ENCODE assay signal across 14 cellular contexts in the genomic region with DNA sequence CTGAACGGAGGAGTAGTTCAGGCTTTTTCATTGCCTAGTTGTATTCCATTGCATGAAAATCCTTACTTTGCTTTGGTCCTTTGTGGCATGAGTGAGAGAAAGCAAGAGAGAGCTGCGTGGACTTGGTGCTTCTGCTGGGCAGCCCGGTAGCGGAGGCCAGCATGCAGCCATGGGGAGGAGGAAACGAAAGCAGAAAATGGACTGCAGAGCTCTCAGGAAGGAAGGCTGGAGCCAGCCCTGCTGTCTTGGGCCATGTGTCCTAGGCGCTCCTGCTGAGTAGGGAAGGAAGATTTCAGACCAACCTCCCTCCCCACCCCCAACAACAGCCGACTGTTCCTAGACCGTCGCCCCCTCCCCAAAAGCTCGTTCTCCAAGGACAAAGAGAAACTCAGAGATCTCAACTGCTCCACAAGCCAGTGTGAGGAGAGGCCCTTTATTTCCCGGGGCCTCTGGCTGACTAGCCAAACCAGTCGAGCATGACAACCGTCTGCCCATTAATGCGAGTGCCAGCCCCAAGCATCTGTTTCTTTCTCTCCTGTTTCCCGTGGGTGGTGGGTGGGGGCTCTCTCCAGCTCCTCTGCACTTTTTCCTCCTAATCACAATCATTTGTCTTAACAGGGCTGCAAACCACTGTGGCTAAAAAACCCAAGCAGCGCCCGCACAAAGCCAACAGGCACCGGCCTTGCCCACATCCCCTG.
A peak's percentile ranks its signal among the peaks of the same experiment; 100 is the strongest.
DNase-seq lines count a peak whose midpoint lies in the region; ATAC-seq and TF ChIP-seq lines count a peak whose summit lies in the region.
"Had no signal": no experiment of that assay in that cellular context is flagged by ENCODE, and none has a peak within 500 bp of the region (broad histone marks: within the 10 kb centered on the region; RNA-seq: fewer than 3 reads in every experiment).

No MANE protein-coding gene starts in this region.

- 86 to 87% methylated on average over 6 to 18 of the region's 18 CpGs for WGBS in endodermal cell (ENCODE audit: insufficient coverage in 1 of 2, insufficient read length in 1 of 2), 2 experiments
- 72 to 75% methylated on average over 16 to 18 of the region's 18 CpGs for WGBS in upper lobe of left lung, 2 donors

- H3K27ac Mint-ChIP-seq in endodermal cell (peak overlapping the region; percentile 44), progenitor cell of endocrine pancreas (peak overlapping the region; percentile 89)
- H3K27ac Mint-ChIP-seq: dendritic cell treated with granulocyte-macrophage colony-stimulating factor and Interleukin-4, amounts not matched to agents 40 ng/mL and 50 ng/mL, for 4 days; naive B cell had no signal

- TF ChIP-seq EP300 in upper lobe of left lung (IDR thresholded peaks at IDR 0.05) = no peak

- H3K27me3 ChIP-seq in endodermal cell (ENCODE audit: control insufficient read depth, insufficient read depth, low read length, poor library complexity, severe bottlenecking) = no peaks in the 10 kb centered on the region
- H3K27me3 ChIP-seq in upper lobe of left lung = no peaks in the 10 kb centered on the region

- no peak for TF ChIP-seq CTCF in endodermal cell (conservative IDR thresholded peaks at IDR 0.05)
- TF ChIP-seq CTCF in progenitor cell of endocrine pancreas (IDR thresholded peaks at IDR 0.05; ENCODE audit: unreplicated experiment) = no peak
- TF ChIP-seq CTCF in upper lobe of left lung (IDR thresholded peaks at IDR 0.05) = no peak
- TF ChIP-seq CTCF in RWPE1 (conservative IDR thresholded peaks at IDR 0.05; ENCODE audit: low read depth) = no peak

- H3K27me3 Mint-ChIP-seq in endodermal cell (ENCODE audit: insufficient read depth) (peaks cover 3% of the 10 kb centered on the region), progenitor cell of endocrine pancreas (no peaks in the 10 kb centered on the region)
- H3K27me3 Mint-ChIP-seq: dendritic cell treated with granulocyte-macrophage colony-stimulating factor and Interleukin-4, amounts not matched to agents 40 ng/mL and 50 ng/mL, for 4 days had no signal

- H3K4me1 Mint-ChIP-seq in endodermal cell (peaks cover 43% of the 10 kb centered on the region), progenitor cell of endocrine pancreas (ENCODE audit: low read depth) (peaks cover 21% of the 10 kb centered on the region)

- H3K36me3 Mint-ChIP-seq in endodermal cell (ENCODE audit: low read depth) (no peaks in the 10 kb centered on the region), progenitor cell of endocrine pancreas (ENCODE audit: insufficient read depth) (no peaks in the 10 kb centered on the region)
- H3K36me3 Mint-ChIP-seq: naive B cell had no signal

- H3K9me3 Mint-ChIP-seq in endodermal cell = no peaks in the 10 kb centered on the region
- no peaks in the 10 kb centered on the region for H3K9me3 Mint-ChIP-seq in progenitor cell of endocrine pancreas (ENCODE audit: low read depth)
- H3K9me3 Mint-ChIP-seq: dendritic cell treated with granulocyte-macrophage colony-stimulating factor and Interleukin-4, amounts not matched to agents 40 ng/mL and 50 ng/mL, for 4 days had no signal

- no peak for TF ChIP-seq POLR2A in upper lobe of left lung (IDR thresholded peaks at IDR 0.05)

- no peak overlapping the region for H3K9ac ChIP-seq in endodermal cell (ENCODE audit: extremely low read depth, low read length, poor library complexity, severe bottlenecking)

- ATAC-seq in upper lobe of left lung (ENCODE audit: low FRiP score in 2 of 2) = no peak

- POLR2A ChIA-PET in RWPE1 (lab: Yijun Ruan, JAX; ENCODE audit: low non-redundant PET) = interaction anchor here (0.5 kb wide), 1 partner anchor 400 kb away, joined by 3 read pairs; no protein-coding TSS in a partner anchor

- H3K4me3 Mint-ChIP-seq in endodermal cell (no peak overlapping the region), progenitor cell of endocrine pancreas (ENCODE audit: low read depth) (no peak overlapping the region)
- H3K4me3 Mint-ChIP-seq: dendritic cell treated with granulocyte-macrophage colony-stimulating factor and Interleukin-4, amounts not matched to agents 40 ng/mL and 50 ng/mL, for 4 days; naive B cell had no signal

- H3K36me3 ChIP-seq in endodermal cell (ENCODE audit: control insufficient read depth, insufficient read depth, low read length) = no peaks in the 10 kb centered on the region
- H3K36me3 ChIP-seq in upper lobe of left lung = no peaks in the 10 kb centered on the region

- H3K27ac ChIP-seq in endodermal cell (ENCODE audit: low read depth, low read length) (peak overlapping the region; percentile 66), upper lobe of left lung (no peak overlapping the region), RWPE1 (no peak overlapping the region)
- H3K27ac ChIP-seq: HL-60, SK-N-MC had no signal

- H3K4me3 ChIP-seq in endodermal cell (ENCODE audit: low read length) = no peak overlapping the region
- no peak overlapping the region for H3K4me3 ChIP-seq in upper lobe of left lung
- H3K4me3 ChIP-seq: SK-N-MC had no signal

- H3K9me3 ChIP-seq in endodermal cell (ENCODE audit: control insufficient read depth, low read length) = no peaks in the 10 kb centered on the region
- no peaks in the 10 kb centered on the region for H3K9me3 ChIP-seq in upper lobe of left lung

- H3K4me1 ChIP-seq in endodermal cell (ENCODE audit: control insufficient read depth, insufficient read depth, low read length) (peaks cover 27% of the 10 kb centered on the region), upper lobe of left lung (no peaks in the 10 kb centered on the region)

- CTCF ChIA-PET in RWPE1 (lab: Yijun Ruan, JAX) = interaction anchor here (0.7 kb wide), 2 partner anchors 183 to 563 kb away, joined by 3 read pairs; no protein-coding TSS in a partner anchor

- DNase-seq in ELF-1 (ENCODE audit: low read depth, low spot score) = peak; percentile 64
- DNase-seq in NCI-H2171 (lab: John Stamatoyannopoulos, UW) = peak; percentile 75
- no peak for DNase-seq in endodermal cell
- no peak for DNase-seq in progenitor cell of endocrine pancreas (ENCODE audit: low spot score, unreplicated experiment)
- DNase-seq in upper lobe of left lung = no peak
- no peak for DNase-seq in RWPE1 (ENCODE audit: low spot score)
- no peak for DNase-seq in EL
- DNase-seq: activated CD4-positive, CD25-positive, alpha-beta regulatory T cell treated with anti-CD3 and anti-CD28 coated beads, Interleukin-2, amount 50 U/mL, for 72 hours; activated T-cell treated with anti-CD3 and anti-CD28 coated beads for 4 hours; naive B cell; small intestine had no signal

Comparison
In these comparisons a context has a peak if more than half of its experiments do, and no peak if none do; other contexts are left out.
1. DNase-seq: peak in ELF-1 (single experiment) and NCI-H2171 (single experiment); none in endodermal cell (single experiment), progenitor cell of endocrine pancreas (single experiment), upper lobe of left lung (0 of 2), RWPE1 (single experiment) and EL (single experiment).